In genomic region chr18:51098513-51098912, GRCh38 we compare ENCODE assay signal across 26 cellular contexts.
"Had no signal": no experiment of that assay in that cellular context is flagged by ENCODE, and none has a peak within 500 bp of the region (broad histone marks: within the 10 kb centered on the region; RNA-seq: fewer than 3 reads in every experiment).

No MANE protein-coding gene starts in this region.

- DNase-seq: colonic mucosa; effector memory CD4-positive, alpha-beta T cell; foreskin fibroblast; gastrocnemius medialis; head of caudate nucleus; left ventricle myocardium superior; lower lobe of right lung; natural killer cell; occipital lobe; ovary; posterior cingulate gyrus; psoas muscle; right cardiac atrium; small intestine; stimulated activated CD4-positive, alpha-beta T cell treated with anti-CD3 and anti-CD28 coated beads, Interleukin-15, amount 100 ng/mL, for 24 hours; stimulated activated CD4-positive, alpha-beta T cell treated with anti-CD3 and anti-CD28 coated beads, Interleukin-2, amount 100 ng/mL, for 48 hours; stimulated activated naive B cell treated with anti-CD40 and anti-IgM and Interleukin-4, amounts not matched to agents 10 μg/mL and 1 μg/mL and 100 μg/mL, for 72 hours; upper lobe of left lung had no signal

- H3K4me1 Mint-ChIP-seq: memory B cell had no signal

- H3K4me3 Mint-ChIP-seq: dendritic cell treated with granulocyte-macrophage colony-stimulating factor and Interleukin-4, amounts not matched to agents 40 ng/mL and 50 ng/mL, for 4 days; memory B cell; natural killer cell; stimulated activated naive B cell treated with anti-CD40 and anti-IgM and Interleukin-4, amounts not matched to agents 10 μg/mL and 1 μg/mL and 100 μg/mL, for 72 hours; stimulated activated naive CD8-positive, alpha-beta T cell treated with anti-CD3 and anti-CD28 coated beads, Interleukin-15, Interleukin-2, amounts not matched to agents 100 ng/mL and 50 ng/mL, for 24 hours had no signal

- H3K27ac ChIP-seq: colonic mucosa, gastrocnemius medialis, lower lobe of right lung, ovary, psoas muscle, thoracic aorta, tibial nerve, upper lobe of left lung had no signal

- H3K36me3 ChIP-seq: colonic mucosa, gastrocnemius medialis, lower lobe of right lung, ovary, thoracic aorta, tibial nerve, upper lobe of left lung had no signal

- H3K9me3 ChIP-seq: colonic mucosa, ovary, thoracic aorta, upper lobe of left lung had no signal

- H3K27me3 Mint-ChIP-seq: memory B cell; stimulated activated naive CD8-positive, alpha-beta T cell treated with anti-CD3 and anti-CD28 coated beads, Interleukin-15, Interleukin-2, amounts not matched to agents 100 ng/mL and 50 ng/mL, for 24 hours had no signal

- ATAC-seq: gastrocnemius medialis; left ventricle myocardium superior; lower lobe of right lung; natural killer cell; psoas muscle; right cardiac atrium; stimulated activated naive B cell treated with anti-CD40 and anti-IgM and Interleukin-4, amounts not matched to agents 10 μg/mL and 1 μg/mL and 100 μg/mL, for 72 hours had no signal

- H3K4me1 ChIP-seq: colonic mucosa, gastrocnemius medialis, lower lobe of right lung, psoas muscle, tibial nerve, upper lobe of left lung had no signal

- H3K4me3 ChIP-seq: colonic mucosa, gastrocnemius medialis, lower lobe of right lung, ovary, psoas muscle, thoracic aorta, tibial nerve, upper lobe of left lung had no signal

- H3K36me3 Mint-ChIP-seq: natural killer cell had no signal

- H3K27me3 ChIP-seq: colonic mucosa, gastrocnemius medialis, ovary, tibial nerve, upper lobe of left lung had no signal

- H3K27ac Mint-ChIP-seq: dendritic cell treated with granulocyte-macrophage colony-stimulating factor and Interleukin-4, amounts not matched to agents 40 ng/mL and 50 ng/mL, for 4 days; memory B cell; natural killer cell; stimulated activated naive CD8-positive, alpha-beta T cell treated with anti-CD3 and anti-CD28 coated beads, Interleukin-15, Interleukin-2, amounts not matched to agents 100 ng/mL and 50 ng/mL, for 24 hours had no signal

- FAIRE-seq: endometrium, keratinocyte, small intestine, urothelium cell line had no signal
